In genomic region chr12:125099407-125099779, GRCh38 we compare ENCODE assay signal across 18 cellular contexts.
"Had no signal": no experiment of that assay in that cellular context is flagged by ENCODE, and none has a peak within 500 bp of the region (broad histone marks: within the 10 kb centered on the region; RNA-seq: fewer than 3 reads in every experiment).

No MANE protein-coding gene starts in this region.

- H3K36me3 ChIP-seq: colonic mucosa had no signal

- H3K27me3 ChIP-seq: colonic mucosa, foreskin keratinocyte, tibial artery, upper lobe of right lung, vagina had no signal

- ATAC-seq: foreskin keratinocyte; mucosa of descending colon; right cardiac atrium; stimulated activated memory B cell treated with anti-CD40 and anti-IgM and Interleukin-4, amounts not matched to agents 10 μg/mL and 1 μg/mL and 100 μg/mL, for 72 hours; upper lobe of right lung had no signal

- H3K36me3 Mint-ChIP-seq: natural killer cell had no signal

- H3K4me3 Mint-ChIP-seq: endodermal cell; natural killer cell; neural crest cell; stimulated activated memory B cell treated with anti-CD40 and anti-IgM and Interleukin-4, amounts not matched to agents 10 μg/mL and 1 μg/mL and 100 μg/mL, for 72 hours; stimulated activated naive CD8-positive, alpha-beta T cell treated with anti-CD3 and anti-CD28 coated beads, Interleukin-15, Interleukin-2, amounts not matched to agents 100 ng/mL and 50 ng/mL, for 24 hours had no signal

- H3K27ac Mint-ChIP-seq: natural killer cell; stimulated activated memory B cell treated with anti-CD40 and anti-IgM and Interleukin-4, amounts not matched to agents 10 μg/mL and 1 μg/mL and 100 μg/mL, for 72 hours; stimulated activated naive CD8-positive, alpha-beta T cell treated with anti-CD3 and anti-CD28 coated beads, Interleukin-15, Interleukin-2, amounts not matched to agents 100 ng/mL and 50 ng/mL, for 24 hours had no signal

- H3K9me3 ChIP-seq: colonic mucosa, mucosa of descending colon, tibial artery, upper lobe of right lung, vagina had no signal

- H3K4me1 Mint-ChIP-seq: neural crest cell; stimulated activated memory B cell treated with anti-CD40 and anti-IgM and Interleukin-4, amounts not matched to agents 10 μg/mL and 1 μg/mL and 100 μg/mL, for 72 hours had no signal

- H3K27me3 Mint-ChIP-seq: stimulated activated memory B cell treated with anti-CD40 and anti-IgM and Interleukin-4, amounts not matched to agents 10 μg/mL and 1 μg/mL and 100 μg/mL, for 72 hours; stimulated activated naive CD8-positive, alpha-beta T cell treated with anti-CD3 and anti-CD28 coated beads, Interleukin-15, Interleukin-2, amounts not matched to agents 100 ng/mL and 50 ng/mL, for 24 hours had no signal

- H3K4me3 ChIP-seq: colonic mucosa, mucosa of descending colon, tibial artery, upper lobe of right lung, vagina had no signal

- H3K27ac ChIP-seq: colonic mucosa, foreskin keratinocyte, tibial artery, upper lobe of right lung, vagina had no signal

- DNase-seq: colonic mucosa; dermis blood vessel endothelial cell; endodermal cell; foreskin keratinocyte; kidney glomerular epithelial cell; mammary epithelial cell; mucosa of descending colon; natural killer cell; right cardiac atrium; stimulated activated CD4-positive, alpha-beta T cell treated with anti-CD3 and anti-CD28 coated beads, Interleukin-15, amount 100 ng/mL, for 24 hours; stimulated activated CD4-positive, alpha-beta T cell treated with anti-CD3 and anti-CD28 coated beads, Interleukin-1b, Interleukin-23, amount 100 ng/mL, for 48 hours; stimulated activated CD4-positive, alpha-beta T cell treated with anti-CD3 and anti-CD28 coated beads, Interleukin-4, amount 100 ng/mL, for 24 hours; tibial artery; upper lobe of right lung had no signal

- H3K4me1 ChIP-seq: colonic mucosa, tibial artery, upper lobe of right lung had no signal
